Comparison of ENCODE assay signal across 8 cellular contexts in genomic region chr14:58243790-58244555, GRCh38. TPM values are rescaled to one million over a fixed set of nuclear protein-coding genes. Genes with fewer than 3 reads are reported as not detected.
DNase-seq lines count a peak whose midpoint lies in the region; ATAC-seq and FAIRE-seq lines count a peak whose summit lies in the region.

No MANE protein-coding gene starts in this region.

- H3K4me1 ChIP-seq in duodenal mucosa (ENCODE audit: control insufficient read depth in 1 of 2, insufficient read depth in 2 of 2, low read length in 2 of 2) (peaks cover 18 to 30% of the 10 kb centered on the region in 2 donors), mononuclear cell (ENCODE audit: insufficient read depth, low read length) (peaks cover 17% of the 10 kb centered on the region)

- H3K9me3 ChIP-seq in duodenal mucosa (ENCODE audit: control insufficient read depth in 1 of 2, low read length in 2 of 2) (no peaks in the 10 kb centered on the region), mononuclear cell (ENCODE audit: low read depth, low read length) (no peaks in the 10 kb centered on the region)

- H3K27me3 ChIP-seq in duodenal mucosa (ENCODE audit: control insufficient read depth in 1 of 2, insufficient read depth in 2 of 2, low read length in 2 of 2) (no peaks in the 10 kb centered on the region), mononuclear cell (ENCODE audit: insufficient read depth, low read length) (no peaks in the 10 kb centered on the region)

- peaks cover 0 to 5% of the 10 kb centered on the region in 2 donors for H3K36me3 ChIP-seq in duodenal mucosa (ENCODE audit: control insufficient read depth in 1 of 2, insufficient read depth in 2 of 2, low read length in 2 of 2)

- peak overlapping the region; percentile 73 to 82 for H3K9ac ChIP-seq in duodenal mucosa (ENCODE audit: low read depth in 1 of 2, low read length in 2 of 2)

- DNase-seq in DMS79 treated with DMSO at 0.1 percent for 48 hours (lab: John Stamatoyannopoulos, UW) (peak; percentile 97), RCC 7860 (ENCODE audit: low spot score) (peak; percentile 6), islet precursor cell (no peak)
- DNase-seq in activated effector memory CD4-positive, alpha-beta T cell treated with Interleukin-2 at 50 U/mL for 16 hours: no peak

- FAIRE-seq in RCC 7860 (lab: Jason Lieb, UNC): no peak

- peak overlapping the region; percentile 87 to 88 for H3K4me3 ChIP-seq in duodenal mucosa (ENCODE audit: low read depth in 1 of 2, low read length in 2 of 2)
- H3K4me3 ChIP-seq in mononuclear cell (ENCODE audit: low read length): peak overlapping the region; percentile 100

- peak overlapping the region; percentile 82 for H3K27ac ChIP-seq in duodenal mucosa (ENCODE audit: low read depth, low read length)

- peak; percentile 30 for ATAC-seq in GM21360 (IDR thresholded peaks at IDR 0.05; ENCODE audit: unreplicated experiment)
- ATAC-seq in HG03565 (IDR thresholded peaks at IDR 0.05; ENCODE audit: unreplicated experiment): peak; percentile 22

RNA-seq across cellular contexts. Expression of gene PSMA3, which starts 0.7 kb away (rescaled TPM):
- total RNA-seq in mononuclear cell: 70.7 TPM

RNA-seq across cellular contexts. Expression of gene ACTR10, which starts 44.0 kb away (rescaled TPM):
- 57.7 TPM for total RNA-seq in mononuclear cell

RNA-seq across cellular contexts. Expression of gene ARID4A, which starts 54.4 kb away (rescaled TPM):
- 58.0 TPM for total RNA-seq in mononuclear cell

Comparison
In these comparisons a context has a peak if more than half of its experiments do, and no peak if none do; other contexts are left out.
1. DNase-seq: peak in DMS79 treated with DMSO at 0.1 percent for 48 hours (single experiment) and RCC 7860 (single experiment); none in activated effector memory CD4-positive, alpha-beta T cell treated with Interleukin-2 at 50 U/mL for 16 hours (single experiment) and islet precursor cell (single experiment).